Comparison of ENCODE assay signal across 17 cellular contexts in the genomic region with DNA sequence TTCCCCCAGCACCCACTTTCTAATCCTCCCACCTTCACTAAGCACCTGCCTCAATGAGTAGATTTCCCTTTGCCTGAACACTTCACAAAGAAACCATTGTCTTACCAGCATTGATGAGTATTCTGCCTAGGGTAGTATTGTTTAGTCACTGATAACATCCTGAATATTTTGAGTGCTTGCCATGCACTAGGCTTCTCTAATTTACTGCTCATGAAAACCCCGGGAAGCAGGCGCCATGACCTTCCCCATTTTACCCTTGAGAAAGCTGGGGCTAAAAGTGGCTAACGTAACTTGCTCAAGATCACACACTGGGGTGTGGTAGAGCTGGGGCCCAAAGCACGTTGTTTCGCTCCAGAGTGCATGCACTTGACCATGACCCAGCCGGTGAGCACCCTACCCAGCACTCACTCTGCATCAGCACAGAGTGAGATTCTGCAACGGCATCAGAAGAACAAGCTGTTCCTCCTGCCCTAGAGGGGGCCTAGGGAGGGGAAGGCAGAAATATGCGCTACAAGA. TPM values are rescaled to one million over a fixed set of nuclear protein-coding genes. Genes with fewer than 3 reads are reported as not detected.
DNase-seq lines count a peak whose midpoint lies in the region; ATAC-seq and TF ChIP-seq lines count a peak whose summit lies in the region.
"Had no signal": no experiment of that assay in that cellular context is flagged by ENCODE, and none has a peak within 500 bp of the region (broad histone marks: within the 10 kb centered on the region; RNA-seq: fewer than 3 reads in every experiment).

No MANE protein-coding gene starts in this region.

- H3K27me3 Mint-ChIP-seq in MCF 10A (ENCODE audit: insufficient read depth, unreplicated experiment) (no peaks in the 10 kb centered on the region), nephron (ENCODE audit: low read depth) (no peaks in the 10 kb centered on the region)

- ATAC-seq in Right ventricle myocardium superior (ENCODE audit: poor library complexity), result peak; percentile 93
- ATAC-seq in GM21390 (IDR thresholded peaks at IDR 0.05; ENCODE audit: unreplicated experiment), result no peak
- no peak for ATAC-seq in HG03159 (IDR thresholded peaks at IDR 0.05; ENCODE audit: unreplicated experiment)
- no peak for ATAC-seq in GM18511 (IDR thresholded peaks at IDR 0.05; ENCODE audit: unreplicated experiment)
- ATAC-seq: stimulated activated naive B cell treated with anti-CD40 and anti-IgM and Interleukin-4, amounts not matched to agents 10 μg/mL and 1 μg/mL and 100 μg/mL, for 72 hours had no signal

- TF ChIP-seq CTCF in breast epithelium (IDR thresholded peaks at IDR 0.05) (no peak), MCF 10A (IDR thresholded peaks at IDR 0.05; ENCODE audit: unreplicated experiment) (no peak), nephron (IDR thresholded peaks at IDR 0.05; ENCODE audit: unreplicated experiment in 3 of 3) (no peak)

- no TSS peak for BruUV-seq in MCF 10A (replicated peaks; lab: Mats Ljungman, UMichigan)

- H3K9me3 Mint-ChIP-seq in MCF 10A (ENCODE audit: unreplicated experiment) (no peaks in the 10 kb centered on the region), nephron (no peaks in the 10 kb centered on the region)
- H3K9me3 Mint-ChIP-seq: CD14-positive monocyte; stimulated activated naive B cell treated with anti-CD40 and anti-IgM and Interleukin-4, amounts not matched to agents 10 μg/mL and 1 μg/mL and 100 μg/mL, for 72 hours had no signal

- CTCF ChIA-PET in MCF 10A (lab: Yijun Ruan, JAX), result no interaction called here

- H3K36me3 ChIP-seq in breast epithelium, result no peaks in the 10 kb centered on the region

- H3K27ac ChIP-seq in breast epithelium, result peak overlapping the region; percentile 54 to 68

- no peak overlapping the region for H3K27ac Mint-ChIP-seq in MCF 10A (ENCODE audit: low read depth, unreplicated experiment)
- H3K27ac Mint-ChIP-seq in nephron, result peak overlapping the region; percentile 83 to 94 (median 85)
- H3K27ac Mint-ChIP-seq: CD14-positive monocyte; stimulated activated naive B cell treated with anti-CD40 and anti-IgM and Interleukin-4, amounts not matched to agents 10 μg/mL and 1 μg/mL and 100 μg/mL, for 72 hours had no signal

- H3K4me3 Mint-ChIP-seq in MCF 10A (ENCODE audit: unreplicated experiment) (no peak overlapping the region), nephron (no peak overlapping the region)
- H3K4me3 Mint-ChIP-seq: CD14-positive monocyte; stimulated activated naive B cell treated with anti-CD40 and anti-IgM and Interleukin-4, amounts not matched to agents 10 μg/mL and 1 μg/mL and 100 μg/mL, for 72 hours had no signal

- no peak overlapping the region for H3K4me3 ChIP-seq in breast epithelium

- no peak for TF ChIP-seq POLR2A in breast epithelium (IDR thresholded peaks at IDR 0.05)

- no peaks in the 10 kb centered on the region for H3K4me1 ChIP-seq in breast epithelium

- H3K9me3 ChIP-seq in breast epithelium, result no peaks in the 10 kb centered on the region

- intact Hi-C loops in breast epithelium (cut with DNase I; ENCODE audit: low total_unique reads), result no loop called here
- intact Hi-C loops in MCF 10A (cut with micrococcal nuclease), result no loop called here
- intact Hi-C loops in Right ventricle myocardium superior (cut with DNase I), result no loop called here

- H3K4me1 Mint-ChIP-seq in MCF 10A (ENCODE audit: insufficient read depth, unreplicated experiment) (peaks cover 15% of the 10 kb centered on the region), nephron (peaks cover 61% of the 10 kb centered on the region)
- H3K4me1 Mint-ChIP-seq: stimulated activated naive B cell treated with anti-CD40 and anti-IgM and Interleukin-4, amounts not matched to agents 10 μg/mL and 1 μg/mL and 100 μg/mL, for 72 hours had no signal

- H3K36me3 Mint-ChIP-seq in MCF 10A (ENCODE audit: insufficient read depth, unreplicated experiment) (no peaks in the 10 kb centered on the region), nephron (ENCODE audit: low read depth) (no peaks in the 10 kb centered on the region)
- H3K36me3 Mint-ChIP-seq: CD14-positive monocyte; stimulated activated naive B cell treated with anti-CD40 and anti-IgM and Interleukin-4, amounts not matched to agents 10 μg/mL and 1 μg/mL and 100 μg/mL, for 72 hours had no signal

- POLR2A ChIA-PET in MCF 10A (lab: Yijun Ruan, JAX), result no interaction called here

- no peaks in the 10 kb centered on the region for H3K27me3 ChIP-seq in breast epithelium

- DNase-seq in breast epithelium (ENCODE audit: low spot score in 2 of 2) (no peak), MCF 10A (ENCODE audit: unreplicated experiment) (no peak), Right ventricle myocardium superior (peak; percentile 50), NCI-H1048 (lab: John Stamatoyannopoulos, UW) (no peak)
- DNase-seq: activated gamma-delta T cell; KBM-7; NCI-H1417 treated with DMSO at 0.1 percent for 48 hours; NCI-H524; nucleus accumbens; small intestine; stimulated activated naive B cell treated with anti-CD40 and anti-IgM and Interleukin-4, amounts not matched to agents 10 μg/mL and 1 μg/mL and 100 μg/mL, for 72 hours; SW 1271 had no signal

RNA-seq across cellular contexts. Expression of gene F3, which starts 10.6 kb away (rescaled TPM):
- 100 to 1,000 TPM in 2 of 3 donors, 10 to 100 TPM in 1; 61.9 to 115 (median 108) TPM for total RNA-seq in breast epithelium
- total RNA-seq in MCF 10A (2022), result 173 and 296 TPM in 2 replicates
- total RNA-seq in Right ventricle myocardium superior, result 21.5 TPM
